8 cellular contexts compared by ENCODE assay signal in genomic region chr1:1019122-1019999, GRCh38. TPM values are rescaled to one million over a fixed set of nuclear protein-coding genes. Genes with fewer than 3 reads are reported as not detected.
A peak's percentile ranks its signal among the peaks of the same experiment; 100 is the strongest.
DNase-seq lines count a peak whose midpoint lies in the region; ATAC-seq and TF ChIP-seq lines count a peak whose summit lies in the region.

No MANE protein-coding gene starts in this region.

- CTCF ChIA-PET in activated CD4-positive, alpha-beta T cell treated with anti-CD3 and anti-CD28 coated beads, Interleukin-2, amount 10 ng/mL, durations not matched to agents 7 days and 5 days (lab: Charles Lee), result interaction anchor here (0.6 to 8.5 kb wide), 8 partner anchors 13 to 485 kb away, joined by 3 to 67 read pairs (median 4); partner anchors contain the start of gene HES4

- H3K27me3 ChIP-seq in ACC112 (ENCODE audit: insufficient read depth, low read length), result no peaks in the 10 kb centered on the region

- peaks cover 14% of the 10 kb centered on the region for H3K27me3 Mint-ChIP-seq in activated CD4-positive, alpha-beta T cell treated with anti-CD3 and anti-CD28 coated beads, Interleukin-2, amount 10 ng/mL, durations not matched to agents 7 days and 5 days

- peaks cover 27% of the 10 kb centered on the region for H3K36me3 Mint-ChIP-seq in activated CD4-positive, alpha-beta T cell treated with anti-CD3 and anti-CD28 coated beads, Interleukin-2, amount 10 ng/mL, durations not matched to agents 7 days and 5 days (ENCODE audit: low read depth)

- peaks cover 5% of the 10 kb centered on the region for H3K9me3 Mint-ChIP-seq in activated CD4-positive, alpha-beta T cell treated with anti-CD3 and anti-CD28 coated beads, Interleukin-2, amount 10 ng/mL, durations not matched to agents 7 days and 5 days

- no peak overlapping the region for H2AFZ ChIP-seq in ACC112 (ENCODE audit: low read length, unreplicated experiment)

- peak overlapping the region; percentile 71 for H3K4me3 Mint-ChIP-seq in activated CD4-positive, alpha-beta T cell treated with anti-CD3 and anti-CD28 coated beads, Interleukin-2, amount 10 ng/mL, durations not matched to agents 7 days and 5 days

- peak overlapping the region; percentile 72 for H3K4me3 ChIP-seq in ACC112 (ENCODE audit: low read depth, low read length)

- H3K27ac ChIP-seq in ACC112 (ENCODE audit: low read depth, low read length), result peak overlapping the region; percentile 37; the same call in 1 of the 2 replicates

- H3K4me1 Mint-ChIP-seq in activated CD4-positive, alpha-beta T cell treated with anti-CD3 and anti-CD28 coated beads, Interleukin-2, amount 10 ng/mL, durations not matched to agents 7 days and 5 days, result peaks cover 38% of the 10 kb centered on the region

- TF ChIP-seq POLR2A in GM18505 (IDR thresholded peaks at IDR 0.05; ENCODE audit: borderline replicate concordance, extremely low read depth, insufficient read depth, insufficient read length), result peak; percentile 50

- H3K4me1 ChIP-seq in ACC112 (ENCODE audit: control insufficient read depth, insufficient read depth, low read length, unreplicated experiment), result peaks cover 26% of the 10 kb centered on the region

- peak; percentile 63 for ATAC-seq in GM18505 (IDR thresholded peaks at IDR 0.05; ENCODE audit: unreplicated experiment)
- peak; percentile 50 for ATAC-seq in HG02943 (IDR thresholded peaks at IDR 0.05; ENCODE audit: low read depth, unreplicated experiment)

- peak; percentile 82 for DNase-seq in NCI-H226
- peak; percentile 78 for DNase-seq in activated CD4-positive, alpha-beta T cell treated with anti-CD3 and anti-CD28 coated beads, Interleukin-2, amount 10 ng/mL, durations not matched to agents 7 days and 5 days
- DNase-seq in dermis blood vessel endothelial cell, result peak; percentile 90
- peak; percentile 89 to 93 for DNase-seq in lung microvascular endothelial cell (ENCODE audit: low read depth in 2 of 2)
- peak; percentile 54 to 81 (median 65) for DNase-seq in stimulated activated CD4-positive, alpha-beta T cell treated with anti-CD3 and anti-CD28 coated beads, TNF-alpha, amount 100 ng/mL, for 48 hours (ENCODE audit: low read depth in 3 of 3)

- H3K36me3 ChIP-seq in ACC112 (ENCODE audit: insufficient read depth, low read length), result peaks cover 9% of the 10 kb centered on the region; the same call in 1 of the 2 replicates

- POLR2A ChIA-PET in activated CD4-positive, alpha-beta T cell treated with anti-CD3 and anti-CD28 coated beads, Interleukin-2, amount 10 ng/mL, durations not matched to agents 7 days and 5 days (lab: Charles Lee), result no interaction called here

- H3K27ac Mint-ChIP-seq in activated CD4-positive, alpha-beta T cell treated with anti-CD3 and anti-CD28 coated beads, Interleukin-2, amount 10 ng/mL, durations not matched to agents 7 days and 5 days, result peak overlapping the region; percentile 76

- H3K79me2 ChIP-seq in ACC112 (ENCODE audit: control insufficient read depth, insufficient read depth, low read length, unreplicated experiment), result peaks cover 10% of the 10 kb centered on the region

RNA-seq across cellular contexts. Expression of gene AGRN, which starts 0.6 kb away (rescaled TPM):
- total RNA-seq in activated CD4-positive, alpha-beta T cell treated with anti-CD3 and anti-CD28 coated beads, Interleukin-2, amount 10 ng/mL, durations not matched to agents 7 days and 5 days, result 1 to 10 TPM; 7.4 to 8.3 TPM
- total RNA-seq in dermis blood vessel endothelial cell, result 102 and 117 TPM in 2 replicates
- total RNA-seq in lung microvascular endothelial cell, result 35.7 and 53.8 TPM in 2 replicates

RNA-seq across cellular contexts. Expression of gene ISG15, which starts 6.1 kb away (rescaled TPM):
- 100 to 1,000 TPM; 237 to 332 TPM for total RNA-seq in activated CD4-positive, alpha-beta T cell treated with anti-CD3 and anti-CD28 coated beads, Interleukin-2, amount 10 ng/mL, durations not matched to agents 7 days and 5 days
- total RNA-seq in dermis blood vessel endothelial cell (75.4 and 122 TPM in 2 replicates), lung microvascular endothelial cell (109 TPM in 2 replicates)

RNA-seq across cellular contexts. Expression of gene HES4, which starts 19.5 kb away (rescaled TPM):
- total RNA-seq in activated CD4-positive, alpha-beta T cell treated with anti-CD3 and anti-CD28 coated beads, Interleukin-2, amount 10 ng/mL, durations not matched to agents 7 days and 5 days, result under 1 TPM; 0.42 to 0.46 TPM
- total RNA-seq in dermis blood vessel endothelial cell (49.6 and 76.9 TPM in 2 replicates), lung microvascular endothelial cell (23.3 and 24.8 TPM in 2 replicates)

RNA-seq across cellular contexts. Expression of gene PERM1, which starts 37.5 kb away (rescaled TPM):
- total RNA-seq in activated CD4-positive, alpha-beta T cell treated with anti-CD3 and anti-CD28 coated beads, Interleukin-2, amount 10 ng/mL, durations not matched to agents 7 days and 5 days, result not detected
- not detected in 2 replicates for total RNA-seq in dermis blood vessel endothelial cell
- total RNA-seq in lung microvascular endothelial cell, result not detected in 2 replicates

RNA-seq across cellular contexts. Expression of gene PLEKHN1, which starts 53.1 kb away (rescaled TPM):
- 1 to 10 TPM; 3.2 TPM for total RNA-seq in activated CD4-positive, alpha-beta T cell treated with anti-CD3 and anti-CD28 coated beads, Interleukin-2, amount 10 ng/mL, durations not matched to agents 7 days and 5 days
- 0.17 and 0.37 TPM in 2 replicates for total RNA-seq in dermis blood vessel endothelial cell
- total RNA-seq in lung microvascular endothelial cell, result under 0.01 and 0.22 TPM in 2 replicates

Comparison
In these comparisons a context has a peak if more than half of its experiments do, and no peak if none do; other contexts are left out.
1. Peak in every context shown above with its lines: DNase-seq, ATAC-seq, H3K4me3 ChIP-seq and H3K27ac ChIP-seq.
2. RNA of gene HES4, which starts 19.5 kb away (total RNA-seq): 49.6 to 76.9 TPM in dermis blood vessel endothelial cell and 23.3 to 24.8 TPM in lung microvascular endothelial cell; 0.42 to 0.46 TPM in activated CD4-positive, alpha-beta T cell treated with anti-CD3 and anti-CD28 coated beads, Interleukin-2, amount 10 ng/mL, durations not matched to agents 7 days and 5 days; every median in the first group is over 10 times any median in the second.